9 cellular contexts compared by ENCODE assay signal in the genomic region with DNA sequence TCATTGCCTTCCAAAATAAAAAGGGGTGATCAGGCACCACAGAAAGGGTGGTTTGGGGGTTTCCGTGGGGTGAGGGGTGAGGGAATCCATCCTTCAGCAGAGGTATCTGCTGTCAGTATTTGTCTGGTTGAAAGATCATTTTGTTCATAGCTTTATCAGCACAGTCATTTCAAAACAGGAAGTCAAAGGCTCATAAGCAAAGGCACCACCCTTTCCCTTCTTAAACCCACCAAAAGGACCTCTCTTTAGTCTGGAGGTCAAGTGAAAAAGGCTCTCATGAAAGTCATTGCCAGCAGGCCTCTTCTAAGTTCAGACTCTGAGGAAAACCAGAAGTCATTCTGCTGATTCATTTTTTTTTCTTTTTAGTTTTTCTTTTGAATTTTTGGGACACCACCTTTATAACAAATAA. TPM values are rescaled to one million over a fixed set of nuclear protein-coding genes. Genes with fewer than 3 reads are reported as not detected.
DNase-seq lines count a peak whose midpoint lies in the region; ATAC-seq and TF ChIP-seq lines count a peak whose summit lies in the region.
"Had no signal": no experiment of that assay in that cellular context is flagged by ENCODE, and none has a peak within 500 bp of the region (broad histone marks: within the 10 kb centered on the region; RNA-seq: fewer than 3 reads in every experiment).

No MANE protein-coding gene starts in this region.

- no peaks in the 10 kb centered on the region for H3K9me3 ChIP-seq in cardiac muscle cell (ENCODE audit: low read depth)

- H3K27me3 ChIP-seq in cardiac muscle cell, result no peaks in the 10 kb centered on the region

- H3K36me3 ChIP-seq in cardiac muscle cell, result no peaks in the 10 kb centered on the region

- TF ChIP-seq CTCF in cardiac muscle cell (IDR thresholded peaks at IDR 0.05; ENCODE audit: low read depth, low read length), result no peak

- H3K4me3 ChIP-seq in cardiac muscle cell, result no peak overlapping the region

- peak overlapping the region; percentile 68 for H3K27ac ChIP-seq in cardiac muscle cell

- peak; percentile 34 for DNase-seq in SKM-1 treated with dmso at 0.1 percent for 144 hours (lab: John Stamatoyannopoulos, UW; ENCODE audit: unreplicated experiment)
- DNase-seq in cardiac muscle cell (ENCODE audit: low read depth in 1 of 2, low spot score in 1 of 2), result peak in 1 of 2 donors; percentile 26
- no peak for DNase-seq in H4 (ENCODE audit: low spot score)
- no peak for DNase-seq in NCI-H1930 (lab: John Stamatoyannopoulos, UW)
- DNase-seq in cerebellum (ENCODE audit: low spot score), result no peak
- DNase-seq in NCI-H1417 treated with DMSO at 0.1 percent for 48 hours (lab: John Stamatoyannopoulos, UW), result no peak
- DNase-seq: IMR-90 had no signal

- H3K4me1 ChIP-seq in cardiac muscle cell (ENCODE audit: low read depth), result peaks cover 38% of the 10 kb centered on the region

- ATAC-seq in GM18519 (IDR thresholded peaks at IDR 0.05; ENCODE audit: low FRiP score, unreplicated experiment) (peak; percentile 66), HG02763 (IDR thresholded peaks at IDR 0.05; ENCODE audit: unreplicated experiment) (peak; percentile 44)

RNA-seq across cellular contexts. Expression of a gene that starts 6.2 kb away (rescaled TPM):
- total RNA-seq in cardiac muscle cell (29.8 and 39.8 TPM in 2 replicates), cerebellum (27.9 TPM)
- polyA plus RNA-seq in cardiac muscle cell, result 20.5 and 24.2 TPM in 2 replicates
- total RNA-seq in H4 (2014; rRNA removed; shearing (Covaris generic)), result 2.5 and 3.4 TPM in 2 replicates
